14 cellular contexts compared by ENCODE assay signal in genomic region chr5:149895416-149896345, GRCh38. TPM values are rescaled to one million over a fixed set of nuclear protein-coding genes. Genes with fewer than 3 reads are reported as not detected.
A peak's percentile ranks its signal among the peaks of the same experiment; 100 is the strongest.
DNase-seq lines count a peak whose midpoint lies in the region; ATAC-seq and TF ChIP-seq lines count a peak whose summit lies in the region.
"Had no signal": no experiment of that assay in that cellular context is flagged by ENCODE, and none has a peak within 500 bp of the region (broad histone marks: within the 10 kb centered on the region; RNA-seq: fewer than 3 reads in every experiment).

No MANE protein-coding gene starts in this region.

- H3K9me3 ChIP-seq in H9 (ENCODE audit: control insufficient read depth, low read depth, low read length) = no peaks in the 10 kb centered on the region
- H3K9me3 ChIP-seq in osteoblast (ENCODE audit: low read depth, low read length) = no peaks in the 10 kb centered on the region

- H2AFZ ChIP-seq in H9 (ENCODE audit: low read length) = no peak overlapping the region
- H2AFZ ChIP-seq in osteoblast (ENCODE audit: low read length) = no peak overlapping the region
- H2AFZ ChIP-seq: parathyroid adenoma had no signal

- H2BK5ac ChIP-seq in H9 (ENCODE audit: insufficient read length, low read length) = no peak overlapping the region

- no peak overlapping the region for H3K9ac ChIP-seq in H9 (ENCODE audit: extremely low read depth, insufficient read length, low read length)
- H3K9ac ChIP-seq: parathyroid adenoma had no signal

- H3K79me2 ChIP-seq in H9 (ENCODE audit: insufficient read depth, low read length) (no peaks in the 10 kb centered on the region), osteoblast (ENCODE audit: insufficient read depth, low read length) (no peaks in the 10 kb centered on the region)
- H3K79me2 ChIP-seq: parathyroid adenoma had no signal

- H3K27ac ChIP-seq in H9 (ENCODE audit: insufficient read length, low read depth, low read length) = no peak overlapping the region
- H3K27ac ChIP-seq in osteoblast (ENCODE audit: low read depth, low read length) = no peak overlapping the region
- H3K27ac ChIP-seq in brain microvascular endothelial cell = no peak overlapping the region
- H3K27ac ChIP-seq: parathyroid adenoma had no signal

- H3K36me3 Mint-ChIP-seq in H9 (ENCODE audit: insufficient read depth in 1 of 3, low read depth in 3 of 3) = no peaks in the 10 kb centered on the region
- H3K36me3 Mint-ChIP-seq: CD4-positive, alpha-beta memory T cell had no signal

- H4K8ac ChIP-seq in H9 (replicated peaks; ENCODE audit: insufficient read length, low read depth, low read length) = no peak overlapping the region

- H3K4me3 Mint-ChIP-seq in H9 = no peak overlapping the region
- H3K4me3 Mint-ChIP-seq: CD4-positive, alpha-beta memory T cell had no signal

- TF ChIP-seq CTCF in H9 (conservative IDR thresholded peaks at IDR 0.05) (no peak), osteoblast (IDR thresholded peaks at IDR 0.05; ENCODE audit: extremely low read depth, low read depth, low read length) (no peak), brain microvascular endothelial cell (IDR thresholded peaks at IDR 0.05; ENCODE audit: low read depth, low read length, missing control alignments) (no peak)

- in situ Hi-C loops in SK-MEL-5 (cut with HindIII; ENCODE audit: low pct_unique_long_range_greater_than_20kb, low sequenced_read_pairs) (no loop called here), brain microvascular endothelial cell (cut with HindIII; ENCODE audit: low pct_ligation_motif_present, low sequenced_read_pairs) (no loop called here)

- H3K23ac ChIP-seq in H9 (ENCODE audit: insufficient read length, low read depth, low read length) = no peak overlapping the region

- H3K79me1 ChIP-seq in H9 (ENCODE audit: insufficient read depth, low read depth, low read length, poor library complexity, severe bottlenecking) = no peaks in the 10 kb centered on the region

- H2BK15ac ChIP-seq in H9 (ENCODE audit: low read depth, low read length) = no peak overlapping the region

- no peaks in the 10 kb centered on the region for H3K27me3 ChIP-seq in H9 (ENCODE audit: insufficient read depth, low read length)
- no peaks in the 10 kb centered on the region for H3K27me3 ChIP-seq in osteoblast (ENCODE audit: insufficient read depth, low read length)
- H3K27me3 ChIP-seq in brain microvascular endothelial cell (replicated peaks) = no peaks in the 10 kb centered on the region

- no peak for DNase-seq in H9
- DNase-seq in SK-MEL-5 (ENCODE audit: low read depth, low spot score) = peak; percentile 75
- peak; percentile 45 for DNase-seq in osteoblast (ENCODE audit: insufficient read length, low spot score, missing footprints)
- no peak for DNase-seq in brain microvascular endothelial cell
- DNase-seq in SHP77 treated with DMSO at 0.1 percent for 48 hours (lab: John Stamatoyannopoulos, UW) = no peak
- DNase-seq: activated effector memory CD4-positive, alpha-beta T cell treated with anti-CD3 and anti-CD28 coated beads, Interleukin-2, amount 50 U/mL, for 16 hours; CD4-positive, alpha-beta memory T cell; cortex of kidney; glutamatergic neuron; stimulated activated CD4-positive, alpha-beta T cell treated with anti-CD3 and anti-CD28 coated beads, Interleukin-2, amount 100 ng/mL, for 24 hours had no signal

- ATAC-seq in esophagus mucosa (peak; percentile 72), GM21737 (IDR thresholded peaks at IDR 0.05; ENCODE audit: unreplicated experiment) (no peak)

- WGBS in H9 (ENCODE audit: extremely low coverage, insufficient read length, low lambda C conversion rate) = no CpG with 5 or more reads among the region's 7 CpGs

- H3K4me1 ChIP-seq in H9 (ENCODE audit: insufficient read depth, low read length) = no peaks in the 10 kb centered on the region
- H3K4me1 ChIP-seq in osteoblast (ENCODE audit: insufficient read depth, low read length) = peaks cover 6% of the 10 kb centered on the region
- H3K4me1 ChIP-seq: parathyroid adenoma had no signal

- no peak overlapping the region for H2BK120ac ChIP-seq in H9 (ENCODE audit: low read depth, low read length, poor library complexity, severe bottlenecking)

- H4K20me1 ChIP-seq in H9 (ENCODE audit: control insufficient read depth, insufficient read depth, insufficient read length) (no peaks in the 10 kb centered on the region), osteoblast (ENCODE audit: insufficient read depth, low read length) (no peaks in the 10 kb centered on the region)

- peaks cover 2% of the 10 kb centered on the region for H3K23me2 ChIP-seq in H9 (ENCODE audit: insufficient read length, low read depth, low read length, poor library complexity, severe bottlenecking)

- H3T11ph ChIP-seq in H9 (ENCODE audit: low read length) = no peak overlapping the region

- no peaks in the 10 kb centered on the region for H3K9me3 Mint-ChIP-seq in H9
- H3K9me3 Mint-ChIP-seq: CD4-positive, alpha-beta memory T cell had no signal

- no peak overlapping the region for H2BK12ac ChIP-seq in H9 (ENCODE audit: insufficient read length, low read depth, low read length)

- no peak overlapping the region for H3K14ac ChIP-seq in H9 (ENCODE audit: insufficient read depth, low read length)

- H4K5ac ChIP-seq in H9 (ENCODE audit: insufficient read length, low read depth, low read length) = no peak overlapping the region

- H3K18ac ChIP-seq in H9 (ENCODE audit: insufficient read length, low read depth, low read length) = no peak overlapping the region

- H3K4me2 ChIP-seq in H9 (ENCODE audit: insufficient read depth, insufficient read length, low read length) (no peak overlapping the region), osteoblast (ENCODE audit: insufficient read depth, low read length) (no peak overlapping the region)

- no peaks in the 10 kb centered on the region for H3K36me3 ChIP-seq in osteoblast (ENCODE audit: insufficient read depth, low read length)
- H3K36me3 ChIP-seq in brain microvascular endothelial cell (replicated peaks) = no peaks in the 10 kb centered on the region

- no peak overlapping the region for H4K91ac ChIP-seq in H9 (ENCODE audit: insufficient read length, low read depth, low read length)

- no peak overlapping the region for H3K56ac ChIP-seq in H9 (ENCODE audit: insufficient read length, low read depth, low read length)

- H2BK20ac ChIP-seq in H9 (ENCODE audit: low read depth, low read length, poor library complexity, severe bottlenecking) = no peak overlapping the region

- no peaks in the 10 kb centered on the region for H3K4me1 Mint-ChIP-seq in H9
- H3K4me1 Mint-ChIP-seq: CD4-positive, alpha-beta memory T cell had no signal

- H3K4ac ChIP-seq in H9 (ENCODE audit: low read depth, low read length) = no peak overlapping the region

- H3K27ac Mint-ChIP-seq in H9 = peak overlapping the region in 2 of 3 experiments; percentile 8 to 49; a peak in 3 of 7 replicates

- no peak overlapping the region for H2AK5ac ChIP-seq in H9 (ENCODE audit: insufficient read length, low read length)

- H3K27me3 Mint-ChIP-seq in H9 (ENCODE audit: low read depth) = 0 out of 2 replicates have a peak, but pooled peaks cover 2% of the 10 kb centered on the region

- no peak overlapping the region for H3K4me3 ChIP-seq in osteoblast (ENCODE audit: insufficient read depth, low read length)
- H3K4me3 ChIP-seq in brain microvascular endothelial cell (ENCODE audit: low read depth, low read length) = no peak overlapping the region
- H3K4me3 ChIP-seq: lung had no signal

RNA-seq across cellular contexts. Expression of gene PDE6A, which starts 48.9 kb away (rescaled TPM):
- total RNA-seq in H9 (2021) (not detected in 2 replicates), esophagus mucosa (0.48 TPM), osteoblast (under 0.01 TPM in 2 replicates)
- 0.08 and 0.26 TPM in 2 replicates for total RNA-seq in SK-MEL-5 (2014; rRNA removed; shearing (Covaris generic))
- polyA plus RNA-seq in SK-MEL-5 (2015; cell fraction: cytosol; rRNA removed) = 0.16 and 0.40 TPM in 2 replicates
- 0.26 and 0.44 TPM in 2 replicates for polyA plus RNA-seq in SK-MEL-5 (2015; cell fraction: nucleus; rRNA removed)
- total RNA-seq: CD4-positive, alpha-beta memory T cell had no signal
- polyA plus RNA-seq: CD4-positive, alpha-beta memory T cell had no signal

Comparison
In these comparisons a context has a peak if more than half of its experiments do, and no peak if none do; other contexts are left out.
1. DNase-seq: peak in SK-MEL-5 (single experiment) and osteoblast (single experiment); none in H9 (single experiment), brain microvascular endothelial cell (single experiment) and SHP77 treated with DMSO at 0.1 percent for 48 hours (single experiment).